ENCODE assay signal across 1 cellular context in the genomic region with DNA sequence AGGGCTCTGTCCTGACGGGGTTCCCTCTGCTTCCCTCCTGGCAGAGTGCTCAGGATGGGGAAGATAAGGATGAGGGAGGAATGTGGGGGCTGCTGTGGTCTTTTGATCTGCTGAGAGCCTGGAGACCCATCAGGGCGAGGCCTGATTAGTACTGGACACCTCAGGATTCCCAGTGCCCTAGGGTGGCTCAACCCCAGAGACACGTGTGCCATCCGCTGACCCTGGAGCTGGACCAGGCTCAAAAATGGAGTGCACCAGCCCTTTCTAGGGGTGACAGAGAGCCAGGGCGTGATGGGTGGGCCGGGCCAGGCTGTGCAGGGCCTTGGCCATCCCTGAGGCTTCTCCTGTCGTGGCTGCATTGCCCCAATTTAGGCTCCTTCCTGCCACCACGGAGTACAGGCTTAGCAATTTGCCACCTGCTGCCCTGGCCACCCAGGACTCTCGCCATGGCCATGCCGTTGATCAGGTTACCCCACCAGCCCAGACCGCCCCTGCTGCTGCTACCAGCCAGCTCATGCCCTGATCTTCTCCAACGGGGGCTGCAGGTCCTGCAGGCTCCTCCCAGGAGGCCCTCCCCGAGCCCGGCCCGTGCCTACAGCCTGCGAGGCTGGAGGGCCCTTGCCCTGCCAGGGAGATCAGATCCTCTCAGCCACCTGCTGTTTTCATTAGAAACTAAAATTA.
TF ChIP-seq lines count a peak whose summit lies in the region.

No MANE protein-coding gene starts in this region.

TF ChIP-seq in GM23338, 12 proteins besides CTCF, POLR2A, EP300 and RAD21 (continued from another document):
- TF ChIP-seq, protein P1, sequence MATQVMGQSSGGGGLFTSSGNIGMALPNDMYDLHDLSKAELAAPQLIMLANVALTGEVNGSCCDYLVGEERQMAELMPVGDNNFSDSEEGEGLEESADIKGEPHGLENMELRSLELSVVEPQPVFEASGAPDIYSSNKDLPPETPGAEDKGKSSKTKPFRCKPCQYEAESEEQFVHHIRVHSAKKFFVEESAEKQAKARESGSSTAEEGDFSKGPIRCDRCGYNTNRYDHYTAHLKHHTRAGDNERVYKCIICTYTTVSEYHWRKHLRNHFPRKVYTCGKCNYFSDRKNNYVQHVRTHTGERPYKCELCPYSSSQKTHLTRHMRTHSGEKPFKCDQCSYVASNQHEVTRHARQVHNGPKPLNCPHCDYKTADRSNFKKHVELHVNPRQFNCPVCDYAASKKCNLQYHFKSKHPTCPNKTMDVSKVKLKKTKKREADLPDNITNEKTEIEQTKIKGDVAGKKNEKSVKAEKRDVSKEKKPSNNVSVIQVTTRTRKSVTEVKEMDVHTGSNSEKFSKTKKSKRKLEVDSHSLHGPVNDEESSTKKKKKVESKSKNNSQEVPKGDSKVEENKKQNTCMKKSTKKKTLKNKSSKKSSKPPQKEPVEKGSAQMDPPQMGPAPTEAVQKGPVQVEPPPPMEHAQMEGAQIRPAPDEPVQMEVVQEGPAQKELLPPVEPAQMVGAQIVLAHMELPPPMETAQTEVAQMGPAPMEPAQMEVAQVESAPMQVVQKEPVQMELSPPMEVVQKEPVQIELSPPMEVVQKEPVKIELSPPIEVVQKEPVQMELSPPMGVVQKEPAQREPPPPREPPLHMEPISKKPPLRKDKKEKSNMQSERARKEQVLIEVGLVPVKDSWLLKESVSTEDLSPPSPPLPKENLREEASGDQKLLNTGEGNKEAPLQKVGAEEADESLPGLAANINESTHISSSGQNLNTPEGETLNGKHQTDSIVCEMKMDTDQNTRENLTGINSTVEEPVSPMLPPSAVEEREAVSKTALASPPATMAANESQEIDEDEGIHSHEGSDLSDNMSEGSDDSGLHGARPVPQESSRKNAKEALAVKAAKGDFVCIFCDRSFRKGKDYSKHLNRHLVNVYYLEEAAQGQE (IDR thresholded peaks at IDR 0.05; ENCODE audit: unreplicated experiment), result no peak
- TF ChIP-seq JUNB (IDR thresholded peaks at IDR 0.05; ENCODE audit: unreplicated experiment), result no peak
